Comparison of ENCODE assay signal across 8 cellular contexts in the genomic region with DNA sequence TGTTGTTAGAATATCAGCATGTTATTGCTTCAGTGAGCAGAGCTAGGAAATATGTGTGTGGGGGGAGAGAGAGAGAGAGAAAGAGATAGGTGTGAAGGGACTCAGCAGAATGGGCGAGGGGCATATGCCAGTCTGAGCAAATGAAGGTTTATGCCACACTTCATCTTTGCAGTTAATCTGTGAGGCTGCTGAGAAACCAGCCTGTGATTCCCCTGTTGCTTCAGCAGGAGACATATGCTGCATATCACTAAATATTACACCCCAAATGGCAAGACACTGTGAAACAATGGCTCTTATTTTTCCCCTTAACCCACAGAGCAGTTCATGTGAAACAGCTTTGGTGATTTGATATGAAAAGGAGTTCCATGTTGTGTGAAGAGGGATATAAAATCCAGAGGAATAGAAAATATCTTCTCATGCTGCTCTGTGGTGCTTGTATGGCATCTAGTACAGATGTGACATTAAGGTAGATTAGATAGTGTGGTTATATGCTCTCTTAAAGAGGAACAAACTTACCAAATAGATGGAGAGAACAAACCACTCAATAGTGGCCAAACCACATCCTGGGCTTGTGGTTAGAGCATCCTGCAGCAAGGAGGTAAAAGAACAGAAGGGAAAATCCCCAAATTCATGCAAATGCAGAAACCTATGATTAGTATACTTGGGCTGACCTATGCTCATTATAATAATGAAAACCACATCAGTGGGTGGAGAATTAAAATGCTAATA.
A peak's percentile ranks its signal among the peaks of the same experiment; 100 is the strongest.
DNase-seq lines count a peak whose midpoint lies in the region; ATAC-seq, FAIRE-seq and TF ChIP-seq lines count a peak whose summit lies in the region.

No MANE protein-coding gene starts in this region.

- peak overlapping the region; percentile 92 for H3K27ac Mint-ChIP-seq in T-helper 2 cell treated with Interferon-gamma antibody and Interleukin-4, amounts not matched to agents 5 μg/mL and 100 μg/mL, for 36 hours

- no peak for TF ChIP-seq CTCF in kidney (IDR thresholded peaks at IDR 0.05; ENCODE audit: borderline replicate concordance, extremely low read depth, insufficient read depth)

- peak; percentile 91 for DNase-seq in T-helper 2 cell treated with Interferon-gamma antibody and Interleukin-4, amounts not matched to agents 5 μg/mL and 100 μg/mL, for 36 hours (ENCODE audit: low spot score)
- DNase-seq in astrocyte of the hippocampus (ENCODE audit: low read depth, low spot score) (peak; percentile 20), middle frontal gyrus (ENCODE audit: extremely low spot score, low spot score) (no peak), T1000 (lab: John Stamatoyannopoulos, UW) (no peak), kidney (no peak)
- peak; percentile 40 to 48 for DNase-seq in stimulated activated CD8-positive, alpha-beta memory T cell treated with anti-CD3 and anti-CD28 coated beads, Interleukin-2, amount 100 ng/mL, for 1 hour (ENCODE audit: low read depth in 2 of 2)

- H3K4me3 ChIP-seq in kidney (ENCODE audit: low read length in 2 of 2), result no peak overlapping the region

- H3K27ac ChIP-seq in kidney (ENCODE audit: low read depth in 2 of 2, low read length in 2 of 2), result no peak overlapping the region

- peak; percentile 92 for ATAC-seq in GM19035 (IDR thresholded peaks at IDR 0.05; ENCODE audit: unreplicated experiment)
- ATAC-seq in HG03103 (IDR thresholded peaks at IDR 0.05; ENCODE audit: low read depth, unreplicated experiment), result peak; percentile 91

- H3K36me3 Mint-ChIP-seq in T-helper 2 cell treated with Interferon-gamma antibody and Interleukin-4, amounts not matched to agents 5 μg/mL and 100 μg/mL, for 36 hours (ENCODE audit: low read depth), result peaks cover 4% of the 10 kb centered on the region

- peaks cover 40% of the 10 kb centered on the region for H3K4me1 Mint-ChIP-seq in T-helper 2 cell treated with Interferon-gamma antibody and Interleukin-4, amounts not matched to agents 5 μg/mL and 100 μg/mL, for 36 hours (ENCODE audit: low read depth)

- H3K9ac ChIP-seq in kidney (ENCODE audit: low read length in 2 of 2), result no peak overlapping the region

- H3K4me1 ChIP-seq in kidney (ENCODE audit: control insufficient read depth in 1 of 2, insufficient read depth in 1 of 2, low read depth in 1 of 2, low read length in 2 of 2), result no peaks in the 10 kb centered on the region

- H3K4me3 Mint-ChIP-seq in T-helper 2 cell treated with Interferon-gamma antibody and Interleukin-4, amounts not matched to agents 5 μg/mL and 100 μg/mL, for 36 hours, result peak overlapping the region; percentile 79

- no peaks in the 10 kb centered on the region for H3K36me3 ChIP-seq in kidney (ENCODE audit: control insufficient read depth in 1 of 2, insufficient read depth in 2 of 2, low read length in 2 of 2)

- H3K9me3 Mint-ChIP-seq in T-helper 2 cell treated with Interferon-gamma antibody and Interleukin-4, amounts not matched to agents 5 μg/mL and 100 μg/mL, for 36 hours, result peaks cover 8% of the 10 kb centered on the region

- no peaks in the 10 kb centered on the region for H3K9me3 ChIP-seq in kidney (ENCODE audit: control insufficient read depth in 1 of 2, low read length in 2 of 2)

- no peaks in the 10 kb centered on the region for H3K27me3 Mint-ChIP-seq in T-helper 2 cell treated with Interferon-gamma antibody and Interleukin-4, amounts not matched to agents 5 μg/mL and 100 μg/mL, for 36 hours (ENCODE audit: low read depth)

- FAIRE-seq in kidney (lab: Jason Lieb, UNC), result no peak

- intact Hi-C loops in kidney (cut with DNase I), result no loop called here

Comparison
In these comparisons a context has a peak if more than half of its experiments do, and no peak if none do; other contexts are left out.
1. DNase-seq: peak in T-helper 2 cell treated with Interferon-gamma antibody and Interleukin-4, amounts not matched to agents 5 μg/mL and 100 μg/mL, for 36 hours (single experiment), astrocyte of the hippocampus (single experiment) and stimulated activated CD8-positive, alpha-beta memory T cell treated with anti-CD3 and anti-CD28 coated beads, Interleukin-2, amount 100 ng/mL, for 1 hour (2 of 2); none in middle frontal gyrus (single experiment), T1000 (single experiment) and kidney (single experiment).